In the genomic region with DNA sequence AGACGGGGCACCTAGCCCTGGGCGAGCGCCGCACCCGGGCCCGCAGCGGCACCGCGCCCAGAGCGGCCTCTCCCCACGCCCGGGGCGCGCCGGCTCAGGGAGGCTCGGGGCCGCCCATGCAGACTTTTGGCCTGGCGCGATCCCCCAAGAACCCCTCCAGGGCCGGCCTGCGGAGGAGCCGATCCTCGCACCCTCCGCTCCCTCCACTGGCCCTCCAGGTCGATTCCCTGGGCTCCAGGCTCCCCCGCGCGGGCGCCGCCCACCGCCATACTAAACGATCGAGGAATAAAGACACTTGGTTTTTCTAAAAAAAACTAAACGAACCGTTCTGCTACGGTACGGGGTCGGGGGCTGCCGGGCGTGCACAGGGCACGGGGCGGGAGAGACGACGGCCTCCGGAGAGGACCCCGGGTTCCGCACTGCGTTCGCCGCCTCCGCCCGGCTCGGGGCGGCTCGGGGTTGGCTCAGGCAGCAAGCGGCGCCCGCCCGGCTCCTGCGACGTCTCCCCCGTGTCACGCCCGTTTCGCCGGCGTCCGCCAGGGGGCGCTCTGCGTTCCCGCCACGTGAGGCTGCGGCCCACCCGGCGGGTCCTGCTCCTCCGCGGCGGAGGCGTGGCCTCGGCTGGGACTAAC, we compare ENCODE assay signal across 1 cellular context.
TF ChIP-seq lines count a peak whose summit lies in the region.

No MANE protein-coding gene starts in this region.

TF ChIP-seq in GM23338, 12 proteins besides CTCF, POLR2A, EP300 and RAD21:
- TF ChIP-seq, protein P1, sequence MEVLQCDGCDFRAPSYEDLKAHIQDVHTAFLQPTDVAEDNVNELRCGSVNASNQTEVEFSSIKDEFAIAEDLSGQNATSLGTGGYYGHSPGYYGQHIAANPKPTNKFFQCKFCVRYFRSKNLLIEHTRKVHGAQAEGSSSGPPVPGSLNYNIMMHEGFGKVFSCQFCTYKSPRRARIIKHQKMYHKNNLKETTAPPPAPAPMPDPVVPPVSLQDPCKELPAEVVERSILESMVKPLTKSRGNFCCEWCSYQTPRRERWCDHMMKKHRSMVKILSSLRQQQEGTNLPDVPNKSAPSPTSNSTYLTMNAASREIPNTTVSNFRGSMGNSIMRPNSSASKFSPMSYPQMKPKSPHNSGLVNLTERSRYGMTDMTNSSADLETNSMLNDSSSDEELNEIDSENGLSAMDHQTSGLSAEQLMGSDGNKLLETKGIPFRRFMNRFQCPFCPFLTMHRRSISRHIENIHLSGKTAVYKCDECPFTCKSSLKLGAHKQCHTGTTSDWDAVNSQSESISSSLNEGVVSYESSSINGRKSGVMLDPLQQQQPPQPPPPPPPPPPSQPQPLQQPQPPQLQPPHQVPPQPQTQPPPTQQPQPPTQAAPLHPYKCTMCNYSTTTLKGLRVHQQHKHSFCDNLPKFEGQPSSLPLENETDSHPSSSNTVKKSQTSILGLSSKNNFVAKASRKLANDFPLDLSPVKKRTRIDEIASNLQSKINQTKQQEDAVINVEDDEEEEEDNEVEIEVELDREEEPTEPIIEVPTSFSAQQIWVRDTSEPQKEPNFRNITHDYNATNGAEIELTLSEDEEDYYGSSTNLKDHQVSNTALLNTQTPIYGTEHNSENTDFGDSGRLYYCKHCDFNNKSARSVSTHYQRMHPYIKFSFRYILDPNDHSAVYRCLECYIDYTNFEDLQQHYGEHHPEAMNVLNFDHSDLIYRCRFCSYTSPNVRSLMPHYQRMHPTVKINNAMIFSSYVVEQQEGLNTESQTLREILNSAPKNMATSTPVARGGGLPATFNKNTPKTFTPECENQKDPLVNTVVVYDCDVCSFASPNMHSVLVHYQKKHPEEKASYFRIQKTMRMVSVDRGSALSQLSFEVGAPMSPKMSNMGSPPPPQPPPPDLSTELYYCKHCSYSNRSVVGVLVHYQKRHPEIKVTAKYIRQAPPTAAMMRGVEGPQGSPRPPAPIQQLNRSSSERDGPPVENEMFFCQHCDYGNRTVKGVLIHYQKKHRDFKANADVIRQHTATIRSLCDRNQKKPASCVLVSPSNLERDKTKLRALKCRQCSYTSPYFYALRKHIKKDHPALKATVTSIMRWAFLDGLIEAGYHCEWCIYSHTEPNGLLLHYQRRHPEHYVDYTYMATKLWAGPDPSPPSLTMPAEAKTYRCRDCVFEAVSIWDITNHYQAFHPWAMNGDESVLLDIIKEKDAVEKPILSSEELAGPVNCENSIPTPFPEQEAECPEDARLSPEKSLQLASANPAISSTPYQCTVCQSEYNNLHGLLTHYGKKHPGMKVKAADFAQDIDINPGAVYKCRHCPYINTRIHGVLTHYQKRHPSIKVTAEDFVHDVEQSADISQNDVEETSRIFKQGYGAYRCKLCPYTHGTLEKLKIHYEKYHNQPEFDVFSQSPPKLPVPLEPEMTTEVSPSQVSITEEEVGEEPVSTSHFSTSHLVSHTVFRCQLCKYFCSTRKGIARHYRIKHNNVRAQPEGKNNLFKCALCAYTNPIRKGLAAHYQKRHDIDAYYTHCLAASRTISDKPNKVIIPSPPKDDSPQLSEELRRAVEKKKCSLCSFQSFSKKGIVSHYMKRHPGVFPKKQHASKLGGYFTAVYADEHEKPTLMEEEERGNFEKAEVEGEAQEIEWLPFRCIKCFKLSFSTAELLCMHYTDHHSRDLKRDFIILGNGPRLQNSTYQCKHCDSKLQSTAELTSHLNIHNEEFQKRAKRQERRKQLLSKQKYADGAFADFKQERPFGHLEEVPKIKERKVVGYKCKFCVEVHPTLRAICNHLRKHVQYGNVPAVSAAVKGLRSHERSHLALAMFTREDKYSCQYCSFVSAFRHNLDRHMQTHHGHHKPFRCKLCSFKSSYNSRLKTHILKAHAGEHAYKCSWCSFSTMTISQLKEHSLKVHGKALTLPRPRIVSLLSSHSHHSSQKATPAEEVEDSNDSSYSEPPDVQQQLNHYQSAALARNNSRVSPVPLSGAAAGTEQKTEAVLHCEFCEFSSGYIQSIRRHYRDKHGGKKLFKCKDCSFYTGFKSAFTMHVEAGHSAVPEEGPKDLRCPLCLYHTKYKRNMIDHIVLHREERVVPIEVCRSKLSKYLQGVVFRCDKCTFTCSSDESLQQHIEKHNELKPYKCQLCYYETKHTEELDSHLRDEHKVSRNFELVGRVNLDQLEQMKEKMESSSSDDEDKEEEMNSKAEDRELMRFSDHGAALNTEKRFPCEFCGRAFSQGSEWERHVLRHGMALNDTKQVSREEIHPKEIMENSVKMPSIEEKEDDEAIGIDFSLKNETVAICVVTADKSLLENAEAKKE (CRISPR knock-in tag; IDR thresholded peaks at IDR 0.05), result no peak
- no peak for TF ChIP-seq EZH2 (IDR thresholded peaks at IDR 0.05; ENCODE audit: low read depth, unreplicated experiment)
- TF ChIP-seq, protein P2, sequence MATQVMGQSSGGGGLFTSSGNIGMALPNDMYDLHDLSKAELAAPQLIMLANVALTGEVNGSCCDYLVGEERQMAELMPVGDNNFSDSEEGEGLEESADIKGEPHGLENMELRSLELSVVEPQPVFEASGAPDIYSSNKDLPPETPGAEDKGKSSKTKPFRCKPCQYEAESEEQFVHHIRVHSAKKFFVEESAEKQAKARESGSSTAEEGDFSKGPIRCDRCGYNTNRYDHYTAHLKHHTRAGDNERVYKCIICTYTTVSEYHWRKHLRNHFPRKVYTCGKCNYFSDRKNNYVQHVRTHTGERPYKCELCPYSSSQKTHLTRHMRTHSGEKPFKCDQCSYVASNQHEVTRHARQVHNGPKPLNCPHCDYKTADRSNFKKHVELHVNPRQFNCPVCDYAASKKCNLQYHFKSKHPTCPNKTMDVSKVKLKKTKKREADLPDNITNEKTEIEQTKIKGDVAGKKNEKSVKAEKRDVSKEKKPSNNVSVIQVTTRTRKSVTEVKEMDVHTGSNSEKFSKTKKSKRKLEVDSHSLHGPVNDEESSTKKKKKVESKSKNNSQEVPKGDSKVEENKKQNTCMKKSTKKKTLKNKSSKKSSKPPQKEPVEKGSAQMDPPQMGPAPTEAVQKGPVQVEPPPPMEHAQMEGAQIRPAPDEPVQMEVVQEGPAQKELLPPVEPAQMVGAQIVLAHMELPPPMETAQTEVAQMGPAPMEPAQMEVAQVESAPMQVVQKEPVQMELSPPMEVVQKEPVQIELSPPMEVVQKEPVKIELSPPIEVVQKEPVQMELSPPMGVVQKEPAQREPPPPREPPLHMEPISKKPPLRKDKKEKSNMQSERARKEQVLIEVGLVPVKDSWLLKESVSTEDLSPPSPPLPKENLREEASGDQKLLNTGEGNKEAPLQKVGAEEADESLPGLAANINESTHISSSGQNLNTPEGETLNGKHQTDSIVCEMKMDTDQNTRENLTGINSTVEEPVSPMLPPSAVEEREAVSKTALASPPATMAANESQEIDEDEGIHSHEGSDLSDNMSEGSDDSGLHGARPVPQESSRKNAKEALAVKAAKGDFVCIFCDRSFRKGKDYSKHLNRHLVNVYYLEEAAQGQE (IDR thresholded peaks at IDR 0.05; ENCODE audit: unreplicated experiment), result no peak
- TF ChIP-seq, protein P3, sequence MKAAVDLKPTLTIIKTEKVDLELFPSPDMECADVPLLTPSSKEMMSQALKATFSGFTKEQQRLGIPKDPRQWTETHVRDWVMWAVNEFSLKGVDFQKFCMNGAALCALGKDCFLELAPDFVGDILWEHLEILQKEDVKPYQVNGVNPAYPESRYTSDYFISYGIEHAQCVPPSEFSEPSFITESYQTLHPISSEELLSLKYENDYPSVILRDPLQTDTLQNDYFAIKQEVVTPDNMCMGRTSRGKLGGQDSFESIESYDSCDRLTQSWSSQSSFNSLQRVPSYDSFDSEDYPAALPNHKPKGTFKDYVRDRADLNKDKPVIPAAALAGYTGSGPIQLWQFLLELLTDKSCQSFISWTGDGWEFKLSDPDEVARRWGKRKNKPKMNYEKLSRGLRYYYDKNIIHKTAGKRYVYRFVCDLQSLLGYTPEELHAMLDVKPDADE (IDR thresholded peaks at IDR 0.05), result no peak
- TF ChIP-seq NANOG (IDR thresholded peaks at IDR 0.05; ENCODE audit: borderline replicate concordance), result no peak
- TF ChIP-seq STAT1 (IDR thresholded peaks at IDR 0.05; ENCODE audit: unreplicated experiment), result no peak
- no peak for TF ChIP-seq EZH2phosphoT487 (IDR thresholded peaks at IDR 0.05; ENCODE audit: unreplicated experiment)
- TF ChIP-seq CREB1 (CRISPR knock-in tag; IDR thresholded peaks at IDR 0.05; ENCODE audit: low read depth), result peak; percentile 84
- TF ChIP-seq JUNB (IDR thresholded peaks at IDR 0.05; ENCODE audit: unreplicated experiment), result no peak
- no peak for TF ChIP-seq ZNF331 (CRISPR knock-in tag; IDR thresholded peaks at IDR 0.05; ENCODE audit: low read depth)
- TF ChIP-seq POLR2AphosphoS5 (IDR thresholded peaks at IDR 0.05; ENCODE audit: low read depth), result peak; percentile 60; the same call in 1 of the 2 replicates
- TF ChIP-seq ZNF114 (CRISPR knock-in tag; IDR thresholded peaks at IDR 0.05), result no peak
TF ChIP-seq in GM23338: peak in this region for 2.
